Comparison of ENCODE assay signal across 13 cellular contexts in genomic region chr12:64779349-64779974, GRCh38. TPM values are rescaled to one million over a fixed set of nuclear protein-coding genes. Genes with fewer than 3 reads are reported as not detected.
DNase-seq lines count a peak whose midpoint lies in the region; ATAC-seq, FAIRE-seq and TF ChIP-seq lines count a peak whose summit lies in the region.
"Had no signal": no experiment of that assay in that cellular context is flagged by ENCODE, and none has a peak within 500 bp of the region (broad histone marks: within the 10 kb centered on the region; RNA-seq: fewer than 3 reads in every experiment).

No MANE protein-coding gene starts in this region.

- no peaks in the 10 kb centered on the region for H3K9me3 ChIP-seq in HCT116 (ENCODE audit: control insufficient read depth in 1 of 2, insufficient read depth in 1 of 2, low read depth in 1 of 2, low read length in 2 of 2)
- no peaks in the 10 kb centered on the region for H3K9me3 ChIP-seq in K562 (replicated peaks; ENCODE audit: control insufficient read depth, insufficient read depth, low read depth, low read length)
- H3K9me3 ChIP-seq in naive thymus-derived CD4-positive, alpha-beta T cell (ENCODE audit: control insufficient read depth in 2 of 3, low read length in 3 of 3), result peaks cover 0 to 8% (median 0%) of the 10 kb centered on the region in 3 experiments
- H3K9me3 ChIP-seq: suprapubic skin had no signal

- TF ChIP-seq CTCF in HCT116 (IDR thresholded peaks at IDR 0.05 in 2 of 3, conservative IDR thresholded peaks at IDR 0.05 in 1 of 3; ENCODE audit: borderline replicate concordance in 1 of 3, insufficient read depth in 1 of 3, low read depth in 2 of 3, low read length in 2 of 3) (no peak), K562 (IDR thresholded peaks at IDR 0.05 in 2 of 3, conservative IDR thresholded peaks at IDR 0.05 in 1 of 3; ENCODE audit: insufficient read depth in 2 of 3, low read depth in 1 of 3, low read length in 3 of 3) (no peak), dorsolateral prefrontal cortex (IDR thresholded peaks at IDR 0.05 in 54 of 56, conservative IDR thresholded peaks at IDR 0.05 in 2 of 56; ENCODE audit: low read depth in 1 of 56, partially characterized antibody in 56 of 56) (no peak)

- H3K9me3 Mint-ChIP-seq in naive thymus-derived CD4-positive, alpha-beta T cell, result peaks cover 11 to 46% (median 28%) of the 10 kb centered on the region in 11 donors

- TF ChIP-seq POLR2A in HCT116 (IDR thresholded peaks at IDR 0.05; ENCODE audit: borderline replicate concordance, extremely low read depth, insufficient read depth, insufficient read length) (no peak), K562 (conservative IDR thresholded peaks at IDR 0.05) (no peak)

- H4K20me1 ChIP-seq in HCT116 (ENCODE audit: insufficient read depth) (no peaks in the 10 kb centered on the region), K562 (replicated peaks; ENCODE audit: control insufficient read depth, insufficient read depth, low read length) (no peaks in the 10 kb centered on the region)

- H3K27ac ChIP-seq in HCT116 (ENCODE audit: low read depth, low read length) (no peak overlapping the region; the same call in 1 of the 2 replicates), K562 (ENCODE audit: extremely low read depth, low read depth, low read length) (no peak overlapping the region), dorsolateral prefrontal cortex (no peak overlapping the region)
- H3K27ac ChIP-seq in naive thymus-derived CD4-positive, alpha-beta T cell (ENCODE audit: low read depth, low read length), result no peak overlapping the region
- H3K27ac ChIP-seq: cardiac muscle cell had no signal

- no peak for TF ChIP-seq EP300 in K562 (IDR thresholded peaks at IDR 0.05; ENCODE audit: low read length)

- 14% methylated on average over 10 of the region's 10 CpGs for WGBS in K562 (ENCODE audit: insufficient coverage, low coverage, missing lambda C conversion rate)

- in situ Hi-C loops in K562 (cut with MboI), result no loop called here
- in situ Hi-C loops in G401 (cut with HindIII; ENCODE audit: low sequenced_read_pairs), result no loop called here

- POLR2A ChIA-PET in HCT116 (lab: Charles Lee) (interaction anchor here (1.3 to 1.4 kb wide), 2 partner anchors 16 to 22 kb away, joined by 4 to 5 read pairs; no protein-coding TSS in a partner anchor), K562 (lab: Yijun Ruan, JAX) (interaction anchor here (0.5 to 0.6 kb wide), 2 partner anchors 17 to 25 kb away, joined by 4 read pairs; no protein-coding TSS in a partner anchor)
- POLR2A ChIA-PET in naive thymus-derived CD4-positive, alpha-beta T cell (lab: Charles Lee), result interaction anchor here (1.0 kb wide), 1 partner anchor 8 kb away, joined by 3 read pairs; no protein-coding TSS in a partner anchor

- TF ChIP-seq RAD21 in HCT116 (IDR thresholded peaks at IDR 0.05; ENCODE audit: low read depth) (no peak), K562 (CRISPR knock-in tag; conservative IDR thresholded peaks at IDR 0.05 in 1 of 2, IDR thresholded peaks at IDR 0.05 in 1 of 2) (no peak)

- no peak overlapping the region for H3K27ac Mint-ChIP-seq in naive thymus-derived CD4-positive, alpha-beta T cell
- H3K27ac Mint-ChIP-seq: IgD-negative memory B cell had no signal

- H3K4me2 ChIP-seq in HCT116 (ENCODE audit: low read length) (peak overlapping the region; percentile 72), K562 (ENCODE audit: insufficient read depth, low read length) (no peak overlapping the region)

- H3K4me1 ChIP-seq in HCT116 (ENCODE audit: control insufficient read depth in 1 of 2, insufficient read depth in 2 of 2, low read length in 2 of 2) (peaks cover 12 to 20% of the 10 kb centered on the region in 2 experiments), K562 (replicated peaks in 1 of 2; ENCODE audit: control insufficient read depth in 2 of 2, insufficient read depth in 2 of 2, low read length in 2 of 2) (peaks cover 0 to 13% of the 10 kb centered on the region in 2 experiments; a peak in 2 of 5 replicates)
- peaks cover 6 to 14% of the 10 kb centered on the region in 2 donors for H3K4me1 ChIP-seq in naive thymus-derived CD4-positive, alpha-beta T cell (ENCODE audit: control insufficient read depth in 2 of 2, insufficient read depth in 2 of 2, low read length in 2 of 2)

- H3K27me3 ChIP-seq in HCT116 (ENCODE audit: insufficient read depth, low read length), result no peaks in the 10 kb centered on the region
- peaks cover 37 to 46% of the 10 kb centered on the region in 2 experiments for H3K27me3 ChIP-seq in K562 (ENCODE audit: control insufficient read depth in 2 of 2, insufficient read depth in 2 of 2, low read length in 2 of 2)
- peaks cover 24 to 31% of the 10 kb centered on the region in 2 donors for H3K27me3 ChIP-seq in naive thymus-derived CD4-positive, alpha-beta T cell (ENCODE audit: control insufficient read depth in 2 of 2, insufficient read depth in 2 of 2, low read length in 2 of 2)
- peaks cover 0 to 19% (median 0%) of the 10 kb centered on the region in 45 donors for H3K27me3 ChIP-seq in dorsolateral prefrontal cortex

- H3K79me2 ChIP-seq in HCT116 (ENCODE audit: insufficient read depth, low read length), result peaks cover 37% of the 10 kb centered on the region
- no peaks in the 10 kb centered on the region for H3K79me2 ChIP-seq in K562 (ENCODE audit: control insufficient read depth, insufficient read depth, low read length)

- no peak for FAIRE-seq in K562 (lab: Jason Lieb, UNC)

- H3K4me3 ChIP-seq in HCT116 (replicated peaks in 1 of 2; ENCODE audit: low read depth in 1 of 2, low read length in 2 of 2) (peak overlapping the region in 1 of 2 experiments; percentile 78; a peak in 2 of 4 replicates), K562 (no peak overlapping the region), dorsolateral prefrontal cortex (peak overlapping the region in 14 of 59 donors; percentile 1 to 73 (median 66))
- no peak overlapping the region for H3K4me3 ChIP-seq in naive thymus-derived CD4-positive, alpha-beta T cell (ENCODE audit: low read length)

- H3K27me3 Mint-ChIP-seq in naive thymus-derived CD4-positive, alpha-beta T cell, result peaks cover 73 to 89% (median 84%) of the 10 kb centered on the region in 5 donors

- peak overlapping the region in 8 of 10 donors; percentile 22 to 89 (median 80) for H3K4me3 Mint-ChIP-seq in naive thymus-derived CD4-positive, alpha-beta T cell

- H2AFZ ChIP-seq in HCT116 (ENCODE audit: low read depth, low read length, poor library complexity, severe bottlenecking) (peak overlapping the region; percentile 93), K562 (ENCODE audit: low read depth, low read length) (no peak overlapping the region)

- H3K4me1 Mint-ChIP-seq in naive thymus-derived CD4-positive, alpha-beta T cell, result peaks cover 15 to 21% (median 18%) of the 10 kb centered on the region in 7 donors

- RAD21 ChIA-PET in HCT116 (lab: Charles Lee; ENCODE audit: low non-redundant PET in 1 of 2, low total read pairs in 2 of 2, uncharacterized antibody in 2 of 2, unreplicated experiment in 2 of 2), result no interaction called here

- peak; percentile 43 for DNase-seq in DMS53 (lab: John Stamatoyannopoulos, UW)
- DNase-seq in DMS53 treated with DMSO at 0.1 percent for 48 hours (lab: John Stamatoyannopoulos, UW; ENCODE audit: unreplicated experiment), result no peak
- no peak for DNase-seq in HCT116 (ENCODE audit: low read depth, low spot score)
- DNase-seq in K562 (ENCODE audit: extremely low read depth in 1 of 4, low spot score in 3 of 4), result no peak
- DNase-seq in naive thymus-derived CD4-positive, alpha-beta T cell, result no peak
- no peak for DNase-seq in G401 (ENCODE audit: low spot score)
- DNase-seq in activated gamma-delta T cell (lab: John Stamatoyannopoulos, UW), result no peak
- no peak for DNase-seq in dorsolateral prefrontal cortex

- no peaks in the 10 kb centered on the region for H3K9me2 ChIP-seq in HCT116 (ENCODE audit: insufficient read depth)

- no peaks in the 10 kb centered on the region for H3K9me1 ChIP-seq in K562 (ENCODE audit: control insufficient read depth, insufficient read depth, low read length)

- CTCF ChIA-PET in HCT116 (lab: Charles Lee) (interaction anchor here (4.3 kb wide), 1 partner anchor 22 kb away, joined by 23 read pairs; no protein-coding TSS in a partner anchor), K562 (lab: Yijun Ruan, JAX; ENCODE audit: low intra/inter-chr PET ratio) (no interaction called here)
- CTCF ChIA-PET in naive thymus-derived CD4-positive, alpha-beta T cell (lab: Charles Lee), result no interaction called here

- ATAC-seq in HCT116, result no peak
- no peak for ATAC-seq in K562
- no peak for ATAC-seq in naive thymus-derived CD4-positive, alpha-beta T cell

- H3K9ac ChIP-seq in HCT116 (ENCODE audit: low read length) (peak overlapping the region; percentile 74), K562 (ENCODE audit: insufficient read depth in 1 of 2, low read depth in 2 of 2, low read length in 2 of 2) (no peak overlapping the region)

- peaks cover 0 to 28% (median 11%) of the 10 kb centered on the region in 5 donors for H3K36me3 Mint-ChIP-seq in naive thymus-derived CD4-positive, alpha-beta T cell

- intact Hi-C loops in HCT116 (cut with micrococcal nuclease), result no loop called here
- intact Hi-C loops in K562 (cut with micrococcal nuclease), result no loop called here
- intact Hi-C loops in naive thymus-derived CD4-positive, alpha-beta T cell (cut with micrococcal nuclease), result no loop called here
- intact Hi-C loops in dorsolateral prefrontal cortex (cut with DNase I), result no loop called here

- TSS peak; percentile 69 for BruUV-seq in HCT116 (replicated peaks; lab: Mats Ljungman, UMichigan)
- BruUV-seq in K562 (replicated peaks; lab: Mats Ljungman, UMichigan), result no TSS peak

- H3K36me3 ChIP-seq in HCT116 (ENCODE audit: control insufficient read depth in 1 of 2, insufficient read depth in 2 of 2, low read length in 2 of 2) (no peaks in the 10 kb centered on the region), K562 (ENCODE audit: control insufficient read depth, insufficient read depth, low read length) (no peaks in the 10 kb centered on the region)
- H3K36me3 ChIP-seq in naive thymus-derived CD4-positive, alpha-beta T cell (ENCODE audit: control insufficient read depth in 2 of 3, insufficient read depth in 3 of 3, low read length in 3 of 3), result no peaks in the 10 kb centered on the region
- H3K36me3 ChIP-seq: cardiac muscle cell, heart left ventricle, left lung, suprapubic skin had no signal

RNA-seq across cellular contexts. Expression of gene GNS, which starts 20.3 kb away (rescaled TPM):
- total RNA-seq in HCT116 (2021; ENCODE audit: unreplicated experiment) (45.7 TPM), K562 (2014; rRNA removed) (11.5 and 14.9 TPM in 2 replicates), K562 (2014; rRNA removed; fragmentation: Illumina TruSeq; extraction: Trizol) (22.5 and 23.8 TPM in 2 replicates), K562 (2015; rRNA removed; fragmentation: Illumina TruSeq; extraction: Trizol) (26.0 and 26.9 TPM in 2 replicates), K562 (2021) (20.7 and 21.4 TPM in 2 replicates), dorsolateral prefrontal cortex (10 to 100 TPM; 36.2 to 59.3 (median 44.6) TPM)
- polyA plus RNA-seq in HCT116 (2012), result 27.1 and 28.1 TPM in 2 replicates
- 35.8 and 41.6 TPM in 2 replicates for total RNA-seq in K562 (2011; cell fraction: chromatin; rRNA removed; ENCODE audit: low replicate concordance)
- 33.9 and 38.3 TPM in 2 replicates for total RNA-seq in K562 (2011; cell fraction: nucleolus; rRNA removed)
- 46.0 and 52.8 TPM in 2 replicates for total RNA-seq in K562 (2011; cell fraction: nucleoplasm; rRNA removed)
- polyA plus RNA-seq in K562 (2011; rRNA removed) (30.3 and 31.0 TPM in 2 replicates), K562 (2014; fragmentation: Illumina TruSeq; extraction: Trizol) (17.1 and 18.9 TPM in 2 replicates), K562 (2014; fragmentation: Nextera tagmentation; extraction: Ambion mirVana) (1 to 10 TPM; 4.6 to 5.0 TPM), K562 (2014; rRNA removed) (9.1 and 10.2 TPM in 2 replicates)
- 14.3 and 18.3 TPM in 2 replicates for polyA plus RNA-seq in K562 (2011; cell fraction: cytosol; rRNA removed)
- 8.8 and 10.3 TPM in 2 replicates for polyA plus RNA-seq in K562 (2011; cell fraction: nucleus; rRNA removed)
- polyA plus RNA-seq in K562 (2012), result 18.2 and 29.0 TPM in 2 replicates
- polyA minus RNA-seq in K562 (2011; rRNA and poly(A)+ RNA removed), result 47.9 and 67.8 TPM in 2 replicates
- 28.9 and 41.8 TPM in 2 replicates for polyA minus RNA-seq in K562 (2011; cell fraction: cytosol; rRNA and poly(A)+ RNA removed)
- polyA minus RNA-seq in K562 (2011; cell fraction: nucleus; rRNA and poly(A)+ RNA removed), result 6.5 and 8.1 TPM in 2 replicates
- total RNA-seq in naive thymus-derived CD4-positive, alpha-beta T cell, result 10 to 100 TPM; 24.4 to 62.8 (median 35.2) TPM
- polyA plus RNA-seq in naive thymus-derived CD4-positive, alpha-beta T cell, result 10 to 100 TPM; 39.5 to 48.2 TPM
- total RNA-seq in G401 (2014; rRNA removed; shearing (Covaris generic)), result 50.2 and 64.1 TPM in 2 replicates

RNA-seq across cellular contexts. Expression of gene TBC1D30, which starts 45.0 kb away (rescaled TPM):
- 24.1 TPM for total RNA-seq in HCT116 (2021; ENCODE audit: unreplicated experiment)
- 10.9 and 12.5 TPM in 2 replicates for polyA plus RNA-seq in HCT116 (2012)
- total RNA-seq in K562 (2011; cell fraction: chromatin; rRNA removed; ENCODE audit: low replicate concordance), result 0.16 and 0.21 TPM in 2 replicates
- under 0.01 and 0.39 TPM in 2 replicates for total RNA-seq in K562 (2011; cell fraction: nucleolus; rRNA removed)
- 0.23 and 0.29 TPM in 2 replicates for total RNA-seq in K562 (2011; cell fraction: nucleoplasm; rRNA removed)
- total RNA-seq in K562 (2014; rRNA removed), result 0.08 and 0.32 TPM in 2 replicates
- 0.15 and 0.19 TPM in 2 replicates for total RNA-seq in K562 (2014; rRNA removed; fragmentation: Illumina TruSeq; extraction: Trizol)
- 0.07 TPM in 1 of 2 replicates, not detected in the other for total RNA-seq in K562 (2015; rRNA removed; fragmentation: Illumina TruSeq; extraction: Trizol)
- 0.18 and 0.55 TPM in 2 replicates for total RNA-seq in K562 (2021)
- 0.14 and 0.25 TPM in 2 replicates for polyA plus RNA-seq in K562 (2011; rRNA removed)
- 0.16 and 0.58 TPM in 2 replicates for polyA plus RNA-seq in K562 (2011; cell fraction: cytosol; rRNA removed)
- 0.04 and 0.18 TPM in 2 replicates for polyA plus RNA-seq in K562 (2011; cell fraction: nucleus; rRNA removed)
- polyA plus RNA-seq in K562 (2012), result 0.10 and 0.21 TPM in 2 replicates
- 0.10 and 0.19 TPM in 2 replicates for polyA plus RNA-seq in K562 (2014; fragmentation: Illumina TruSeq; extraction: Trizol)
- under 1 TPM in 1 of 2 experiments, not detected in 1; 0.08 TPM for polyA plus RNA-seq in K562 (2014; fragmentation: Nextera tagmentation; extraction: Ambion mirVana)
- 0.48 TPM in 1 of 2 replicates, not detected in the other for polyA plus RNA-seq in K562 (2014; rRNA removed)
- 0.48 and 1.1 TPM in 2 replicates for polyA minus RNA-seq in K562 (2011; rRNA and poly(A)+ RNA removed)
- not detected in 2 replicates for polyA minus RNA-seq in K562 (2011; cell fraction: cytosol; rRNA and poly(A)+ RNA removed)
- polyA minus RNA-seq in K562 (2011; cell fraction: nucleus; rRNA and poly(A)+ RNA removed), result 0.13 and 0.22 TPM in 2 replicates
- total RNA-seq in naive thymus-derived CD4-positive, alpha-beta T cell, result 1 to 10 TPM in 2 of 5 experiments, under 1 TPM in 2, not detected in 1; 0.45 to 1.5 (median 0.80) TPM
- under 1 TPM; 0.13 to 0.52 TPM for polyA plus RNA-seq in naive thymus-derived CD4-positive, alpha-beta T cell
- 11.4 and 16.0 TPM in 2 replicates for total RNA-seq in G401 (2014; rRNA removed; shearing (Covaris generic))
- total RNA-seq in dorsolateral prefrontal cortex, result 10 to 100 TPM in 119 of 120 experiments, 1 to 10 TPM in 1; 7.2 to 44.2 (median 29.7) TPM
- polyA plus RNA-seq: IgD-negative memory B cell had no signal
